In genomic region chr10:25697412-25697811, GRCh38 we compare ENCODE assay signal across 27 cellular contexts.
DNase-seq lines count a peak whose midpoint lies in the region; ATAC-seq, FAIRE-seq and TF ChIP-seq lines count a peak whose summit lies in the region.
"Had no signal": no experiment of that assay in that cellular context is flagged by ENCODE, and none has a peak within 500 bp of the region (broad histone marks: within the 10 kb centered on the region; RNA-seq: fewer than 3 reads in every experiment).

No MANE protein-coding gene starts in this region.

- H3K4me3 ChIP-seq in right cardiac atrium (ENCODE audit: low read length) (no peak overlapping the region), mesenchymal stem cell (ENCODE audit: insufficient read depth in 1 of 2, low read depth in 1 of 2, low read length in 2 of 2) (no peak overlapping the region), neural progenitor cell (no peak overlapping the region), pancreas (no peak overlapping the region)
- H3K4me3 ChIP-seq: BLaER1, GM12878 had no signal

- no peak overlapping the region for H4K8ac ChIP-seq in mesenchymal stem cell (ENCODE audit: low read length)

- H3K9me3 ChIP-seq in right cardiac atrium (ENCODE audit: control insufficient read depth, low read length) (no peaks in the 10 kb centered on the region), mesenchymal stem cell (ENCODE audit: control insufficient read depth, low read length) (no peaks in the 10 kb centered on the region), neural progenitor cell (ENCODE audit: low read depth) (no peaks in the 10 kb centered on the region), pancreas (no peaks in the 10 kb centered on the region)
- H3K9me3 ChIP-seq: BE2C, BLaER1 had no signal

- no peaks in the 10 kb centered on the region for H3K9me3 Mint-ChIP-seq in neural progenitor cell

- TF ChIP-seq CTCF in neural progenitor cell (IDR thresholded peaks at IDR 0.05) (no peak), pancreas (IDR thresholded peaks at IDR 0.05) (no peak)

- no peak overlapping the region for H2AK5ac ChIP-seq in mesenchymal stem cell (ENCODE audit: low read length, severe bottlenecking)

- no peak overlapping the region for H2BK5ac ChIP-seq in mesenchymal stem cell (ENCODE audit: low read depth, low read length, poor library complexity, severe bottlenecking)

- H4K91ac ChIP-seq in mesenchymal stem cell (ENCODE audit: low read length): peak overlapping the region; percentile 7

- H3K4me2 ChIP-seq in mesenchymal stem cell (ENCODE audit: low read length, poor library complexity, severe bottlenecking) (no peak overlapping the region), neural progenitor cell (no peak overlapping the region)
- H3K4me2 ChIP-seq: BLaER1 had no signal

- H3K27me3 Mint-ChIP-seq in neural progenitor cell (ENCODE audit: insufficient read depth, low read depth): peaks cover 2% of the 10 kb centered on the region

- H3K9ac ChIP-seq in mesenchymal stem cell (ENCODE audit: low read length) (no peak overlapping the region), neural progenitor cell (no peak overlapping the region)
- H3K9ac ChIP-seq: BLaER1 had no signal

- H2BK15ac ChIP-seq in mesenchymal stem cell (ENCODE audit: low read depth, poor library complexity, severe bottlenecking): no peak overlapping the region

- FAIRE-seq in HTR-8/SVneo (lab: Jason Lieb, UNC) (peak; percentile 13), pancreas (lab: Jason Lieb, UNC) (no peak)
- FAIRE-seq: GM12878, GM18507 had no signal

- no peak overlapping the region for H2AFZ ChIP-seq in mesenchymal stem cell (ENCODE audit: low read depth, low read length)
- no peak overlapping the region for H2AFZ ChIP-seq in neural progenitor cell (replicated peaks)

- whole genome bisulfite sequencing in right cardiac atrium: 57% methylated on average over 5 of the region's 5 CpGs
- 79% methylated on average over 5 of the region's 5 CpGs for WGBS in mesenchymal stem cell
- 65 to 76% methylated on average over 5 of the region's 5 CpGs for WGBS in pancreas, 2 donors

- H3K18ac ChIP-seq in mesenchymal stem cell (ENCODE audit: low read depth in 1 of 2, low read length in 2 of 2): no peak overlapping the region

- H2BK120ac ChIP-seq in mesenchymal stem cell (ENCODE audit: low read depth, low read length): no peak overlapping the region

- H3K79me1 ChIP-seq in mesenchymal stem cell (replicated peaks; ENCODE audit: low read length, poor library complexity, severe bottlenecking): no peaks in the 10 kb centered on the region

- ATAC-seq in right cardiac atrium (peak; percentile 56 to 75), Right ventricle myocardium superior (ENCODE audit: poor library complexity) (no peak), pancreas (no peak)
- ATAC-seq: GM12878 had no signal

- H3K36me3 ChIP-seq in mesenchymal stem cell (ENCODE audit: control insufficient read depth in 1 of 2, insufficient read depth in 2 of 2, low read depth in 1 of 2, low read length in 2 of 2) (no peaks in the 10 kb centered on the region), neural progenitor cell (no peaks in the 10 kb centered on the region), pancreas (no peaks in the 10 kb centered on the region)
- H3K36me3 ChIP-seq: BE2C, BLaER1 had no signal

- peak overlapping the region; percentile 1 for H3K4me3 Mint-ChIP-seq in neural progenitor cell
- H3K4me3 Mint-ChIP-seq: CD14-positive monocyte; CD4-positive, alpha-beta memory T cell; CD4-positive, CD25-positive, alpha-beta regulatory T cell; CD8-positive, alpha-beta memory T cell had no signal

- DNase-seq in right cardiac atrium (no peak), Right ventricle myocardium superior (no peak), HTR-8/SVneo (ENCODE audit: insufficient read length, low spot score) (no peak), mesenchymal stem cell (no peak), neural progenitor cell (ENCODE audit: low spot score) (no peak), pancreas (no peak), A172 (ENCODE audit: low spot score) (no peak), NCI-H2227 (lab: John Stamatoyannopoulos, UW; ENCODE audit: unreplicated experiment) (no peak)
- DNase-seq: ACHN; BE2C; C1 segment of cervical spinal cord; CD4-positive, alpha-beta memory T cell; CD4-positive, CD25-positive, alpha-beta regulatory T cell; CD8-positive, alpha-beta memory T cell; COR-L47; DMS 273 treated with DMSO at 0.1 percent for 48 hours; DMS153; DMS53; DMS79; DND-41; EL; GDM1 had no signal

- intact Hi-C loops in right cardiac atrium (cut with DNase I): no loop called here
- intact Hi-C loops in Right ventricle myocardium superior (cut with DNase I): no loop called here
- intact Hi-C loops in pancreas (cut with DNase I): loop anchor here in 1 of 3 donors (10.0 kb wide), 1 partner anchor 413 kb away; no protein-coding TSS in a partner anchor

- no peak overlapping the region for H3K23ac ChIP-seq in mesenchymal stem cell (ENCODE audit: low read length in 2 of 2)

- no peaks in the 10 kb centered on the region for H3K36me3 Mint-ChIP-seq in neural progenitor cell
- H3K36me3 Mint-ChIP-seq: CD14-positive monocyte; CD4-positive, alpha-beta memory T cell; CD4-positive, CD25-positive, alpha-beta regulatory T cell; CD8-positive, alpha-beta memory T cell had no signal

- H3K4me1 ChIP-seq in right cardiac atrium (ENCODE audit: control insufficient read depth, insufficient read depth, low read length) (no peaks in the 10 kb centered on the region), mesenchymal stem cell (ENCODE audit: control insufficient read depth, insufficient read depth, low read depth, low read length) (peaks cover 1% of the 10 kb centered on the region), neural progenitor cell (peaks cover 9% of the 10 kb centered on the region), pancreas (no peaks in the 10 kb centered on the region)
- H3K4me1 ChIP-seq: BE2C had no signal

- H3K4ac ChIP-seq in mesenchymal stem cell (ENCODE audit: low read depth in 1 of 2, low read length in 2 of 2): no peak overlapping the region

- H3K79me2 ChIP-seq in neural progenitor cell (ENCODE audit: low read depth): no peaks in the 10 kb centered on the region

- peaks cover 12% of the 10 kb centered on the region for H3K4me1 Mint-ChIP-seq in neural progenitor cell
- H3K4me1 Mint-ChIP-seq: CD4-positive, CD25-positive, alpha-beta regulatory T cell; CD8-positive, alpha-beta memory T cell had no signal

- no peak overlapping the region for H3K27ac Mint-ChIP-seq in neural progenitor cell
- H3K27ac Mint-ChIP-seq: CD14-positive monocyte; CD4-positive, alpha-beta memory T cell; CD4-positive, CD25-positive, alpha-beta regulatory T cell had no signal

- no peak overlapping the region for H3K27ac ChIP-seq in right cardiac atrium (ENCODE audit: low read length)
- no peak overlapping the region for H3K27ac ChIP-seq in mesenchymal stem cell (ENCODE audit: low read length, poor library complexity, severe bottlenecking)
- H3K27ac ChIP-seq in neural progenitor cell: no peak overlapping the region
- H3K27ac ChIP-seq in pancreas: no peak overlapping the region
- H3K27ac ChIP-seq: 22Rv1, BLaER1 had no signal

- no peak overlapping the region for H2BK12ac ChIP-seq in mesenchymal stem cell (ENCODE audit: low read length in 2 of 2)

- no peaks in the 10 kb centered on the region for H3F3A ChIP-seq in neural progenitor cell (ENCODE audit: low read depth)

- H3K27me3 ChIP-seq in right cardiac atrium (ENCODE audit: control insufficient read depth, insufficient read depth) (no peaks in the 10 kb centered on the region), mesenchymal stem cell (ENCODE audit: control insufficient read depth in 1 of 2, insufficient read depth in 1 of 2, low read length in 2 of 2) (peaks cover 0 to 16% of the 10 kb centered on the region in 2 experiments), neural progenitor cell (no peaks in the 10 kb centered on the region), pancreas (no peaks in the 10 kb centered on the region)
- H3K27me3 ChIP-seq: BE2C, BLaER1 had no signal

- no peaks in the 10 kb centered on the region for H4K20me1 ChIP-seq in neural progenitor cell (ENCODE audit: low read depth)
- H4K20me1 ChIP-seq: BLaER1 had no signal

- H3K14ac ChIP-seq in mesenchymal stem cell (ENCODE audit: low read length in 2 of 2): no peak overlapping the region

Comparison
In these comparisons a context has a peak if more than half of its experiments do, and no peak if none do; other contexts are left out.
1. ATAC-seq: peak in right cardiac atrium (2 of 2); none in Right ventricle myocardium superior (single experiment) and pancreas (0 of 4).